In the genomic region with DNA sequence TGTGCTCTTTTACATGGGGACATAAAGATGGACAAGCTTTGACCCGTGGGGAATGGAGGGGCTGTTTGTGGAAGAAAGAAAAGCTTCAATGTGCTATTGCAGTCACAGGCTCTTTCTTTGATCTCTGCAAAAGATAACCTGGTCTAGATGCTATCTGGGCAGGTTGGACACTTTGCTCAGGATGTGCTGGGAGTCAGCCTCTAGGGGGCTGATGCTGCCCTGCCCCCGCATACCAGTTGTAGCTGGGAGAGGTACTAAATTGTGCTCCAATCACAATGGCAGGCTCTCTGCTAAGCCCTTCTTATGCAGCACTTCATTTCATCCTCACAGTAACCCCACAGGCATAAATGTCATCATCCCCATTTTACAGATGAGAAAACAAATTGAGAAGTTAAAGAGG, we compare ENCODE assay signal across 12 cellular contexts.
DNase-seq lines count a peak whose midpoint lies in the region; ATAC-seq, FAIRE-seq and TF ChIP-seq lines count a peak whose summit lies in the region.
"Had no signal": no experiment of that assay in that cellular context is flagged by ENCODE, and none has a peak within 500 bp of the region (broad histone marks: within the 10 kb centered on the region; RNA-seq: fewer than 3 reads in every experiment).

No MANE protein-coding gene starts in this region.

- H3K9me3 Mint-ChIP-seq in GM23338, result no peaks in the 10 kb centered on the region
- H3K9me3 Mint-ChIP-seq in WTC11, result no peaks in the 10 kb centered on the region
- H3K9me3 Mint-ChIP-seq: dendritic cell treated with granulocyte-macrophage colony-stimulating factor and Interleukin-4, amounts not matched to agents 40 ng/mL and 50 ng/mL, for 4 days had no signal

- H3K4me1 Mint-ChIP-seq in GM23338, result peaks cover 9% of the 10 kb centered on the region; the same call in 2 of the 3 replicates
- peaks cover 12% of the 10 kb centered on the region for H3K4me1 Mint-ChIP-seq in WTC11

- CTCF ChIA-PET in A549 (lab: Yijun Ruan, JAX), result interaction anchor here (0.6 to 9.5 kb wide), 17 partner anchors 8 to 496 kb away, joined by 3 to 161 read pairs (median 6); a partner anchor contains a TSS
- CTCF ChIA-PET in WTC11 (lab: Charles Lee), result interaction anchor here (0.6 to 5.8 kb wide), 27 partner anchors 8 to 284 kb away, joined by 3 to 79 read pairs (median 4); no protein-coding TSS in a partner anchor

- H3F3A ChIP-seq in GM23338 (replicated peaks; ENCODE audit: low read depth), result no peaks in the 10 kb centered on the region

- ATAC-seq in A549, result peak in 1 of 2 experiments; percentile 54; a peak in 3 of 6 replicates
- peak; percentile 69 for ATAC-seq in GM23338
- ATAC-seq in WTC11, result peak; percentile 55

- no peaks in the 10 kb centered on the region for H3K9me1 ChIP-seq in keratinocyte (ENCODE audit: control insufficient read depth, extremely low read depth, insufficient read depth, low read length)

- H3K4me3 Mint-ChIP-seq in GM23338 (no peak overlapping the region), WTC11 (no peak overlapping the region)
- H3K4me3 Mint-ChIP-seq: dendritic cell treated with granulocyte-macrophage colony-stimulating factor and Interleukin-4, amounts not matched to agents 40 ng/mL and 50 ng/mL, for 4 days had no signal

- H3K79me2 ChIP-seq in GM23338 (replicated peaks; ENCODE audit: insufficient read depth) (no peaks in the 10 kb centered on the region), keratinocyte (ENCODE audit: control insufficient read depth, insufficient read depth, low read length) (no peaks in the 10 kb centered on the region)

- TF ChIP-seq RAD21 in A549 (conservative IDR thresholded peaks at IDR 0.05 in 1 of 2, IDR thresholded peaks at IDR 0.05 in 1 of 2), result no peak

- no peak for TF ChIP-seq EP300 in A549 (IDR thresholded peaks at IDR 0.05)

- intact Hi-C loops in thyroid gland (cut with DNase I), result loop anchor here (5.0 kb wide), 2 partner anchors 76 to 104 kb away; no protein-coding TSS in a partner anchor

- FAIRE-seq in A549 (lab: Jason Lieb, UNC) (no peak), keratinocyte (lab: Jason Lieb, UNC) (no peak)

- H3K9ac ChIP-seq in keratinocyte (ENCODE audit: control insufficient read depth, extremely low read depth, insufficient read depth, low read length), result no peak overlapping the region

- TF ChIP-seq POLR2A in A549 (IDR thresholded peaks at IDR 0.05; ENCODE audit: low read length) (no peak), thyroid gland (IDR thresholded peaks at IDR 0.05) (no peak)

- DNase-seq in A549 (ENCODE audit: low read depth in 1 of 2, low spot score in 1 of 2), result no peak
- peak; percentile 42 for DNase-seq in GM23338 (ENCODE audit: low spot score)
- no peak for DNase-seq in WTC11 (ENCODE audit: low spot score)
- DNase-seq in keratinocyte (ENCODE audit: low read depth, low spot score), result no peak
- no peak for DNase-seq in DMS153 (lab: John Stamatoyannopoulos, UW)
- DNase-seq in activated CD4-positive, CD25-positive, alpha-beta regulatory T cell treated with anti-CD3 and anti-CD28 coated beads, Interleukin-2, amount 50 U/mL, for 72 hours, result no peak
- DNase-seq in thyroid gland, result no peak
- no peak for DNase-seq in NCI-H524 treated with DMSO at 0.1 percent for 48 hours (lab: John Stamatoyannopoulos, UW)
- DNase-seq: activated CD4-positive, alpha-beta T cell treated with anti-CD3 and anti-CD28 coated beads, Interleukin-2, amount 50 U/mL, for 48 hours had no signal

- H3K27me3 ChIP-seq in GM23338 (ENCODE audit: insufficient read depth) (no peaks in the 10 kb centered on the region; the same call in 1 of the 2 replicates), keratinocyte (ENCODE audit: control insufficient read depth, extremely low read depth, insufficient read depth, low read length) (no peaks in the 10 kb centered on the region), thyroid gland (no peaks in the 10 kb centered on the region)
- H3K27me3 ChIP-seq: esophagus muscularis mucosa, left lung had no signal

- H3K9me2 ChIP-seq in GM23338 (ENCODE audit: insufficient read depth), result no peaks in the 10 kb centered on the region

- TF ChIP-seq CTCF in A549 (IDR thresholded peaks at IDR 0.05) (no peak), GM23338 (conservative IDR thresholded peaks at IDR 0.05; ENCODE audit: low read depth in 2 of 2) (peak; percentile 36 to 41), WTC11 (IDR thresholded peaks at IDR 0.05) (no peak), keratinocyte (optimal IDR thresholded peaks at IDR 0.05 in 1 of 3, IDR thresholded peaks at IDR 0.05 in 1 of 3, conservative IDR thresholded peaks at IDR 0.05 in 1 of 3; ENCODE audit: extremely low read depth in 1 of 3, insufficient read depth in 2 of 3, low read length in 3 of 3) (peak in 2 of 3 experiments; percentile 16 to 26), thyroid gland (IDR thresholded peaks at IDR 0.05) (no peak)

- H3K4me1 ChIP-seq in A549 (no peaks in the 10 kb centered on the region), GM23338 (ENCODE audit: insufficient read depth) (0 out of 2 replicates have a peak, but pooled peaks cover 4% of the 10 kb centered on the region), keratinocyte (ENCODE audit: control insufficient read depth, extremely low read depth, insufficient read depth, low read length) (peaks cover 17% of the 10 kb centered on the region), thyroid gland (peaks cover 9 to 16% of the 10 kb centered on the region in 2 donors)

- H3K4me2 ChIP-seq in A549 (no peak overlapping the region), GM23338 (no peak overlapping the region), keratinocyte (ENCODE audit: control insufficient read depth, extremely low read depth, insufficient read depth, low read depth, low read length) (no peak overlapping the region)

- H2AFZ ChIP-seq in GM23338 (no peak overlapping the region), keratinocyte (ENCODE audit: control insufficient read depth, low read length) (no peak overlapping the region)

- no peaks in the 10 kb centered on the region for H3K36me3 Mint-ChIP-seq in GM23338 (ENCODE audit: low read depth)
- H3K36me3 Mint-ChIP-seq in WTC11, result no peaks in the 10 kb centered on the region

- dilution Hi-C loops in keratinocyte (cut with MboI; ENCODE audit: extremely low pct_ligation_motif_present, low sequenced_read_pairs), result no loop called here

- POLR2A ChIA-PET in A549 (lab: Yijun Ruan, JAX) (no interaction called here), WTC11 (lab: Charles Lee) (no interaction called here)

- H4K20me1 ChIP-seq in GM23338 (replicated peaks; ENCODE audit: insufficient read depth) (no peaks in the 10 kb centered on the region), keratinocyte (ENCODE audit: control insufficient read depth, extremely low read depth, insufficient read depth, low read length) (no peaks in the 10 kb centered on the region)

- peaks cover 8% of the 10 kb centered on the region for H3K27me3 Mint-ChIP-seq in GM23338 (ENCODE audit: insufficient read depth, low read depth, poor library complexity)
- peaks cover 6% of the 10 kb centered on the region for H3K27me3 Mint-ChIP-seq in WTC11 (ENCODE audit: low read depth)

- no peak overlapping the region for H3K27ac Mint-ChIP-seq in GM23338
- H3K27ac Mint-ChIP-seq in WTC11, result no peak overlapping the region
- H3K27ac Mint-ChIP-seq: dendritic cell treated with granulocyte-macrophage colony-stimulating factor and Interleukin-4, amounts not matched to agents 40 ng/mL and 50 ng/mL, for 4 days had no signal

- H3K36me3 ChIP-seq in GM23338 (ENCODE audit: insufficient read depth) (no peaks in the 10 kb centered on the region), keratinocyte (ENCODE audit: control insufficient read depth in 2 of 2, extremely low read depth in 1 of 2, insufficient read depth in 2 of 2, low read length in 2 of 2) (no peaks in the 10 kb centered on the region), thyroid gland (no peaks in the 10 kb centered on the region)
- H3K36me3 ChIP-seq: esophagus muscularis mucosa, left lung had no signal

- H3K4me3 ChIP-seq in A549 (no peak overlapping the region), GM23338 (no peak overlapping the region), keratinocyte (ENCODE audit: control insufficient read depth in 2 of 3, extremely low read depth in 1 of 3, insufficient read depth in 2 of 3, low read depth in 1 of 3, low read length in 3 of 3) (no peak overlapping the region), thyroid gland (replicated peaks in 1 of 3) (no peak overlapping the region)
- H3K4me3 ChIP-seq: esophagus muscularis mucosa, left lung had no signal

- WGBS in A549 (ENCODE audit: missing lambda C conversion rate), result 63% methylated on average over 2 of the region's 2 CpGs
- 54 to 67% methylated on average over 2 of the region's 2 CpGs for WGBS in thyroid gland, 2 donors

- H3K27ac ChIP-seq in A549 (no peak overlapping the region), GM23338 (ENCODE audit: low read depth) (no peak overlapping the region), keratinocyte (ENCODE audit: control insufficient read depth, insufficient read depth, low read length) (no peak overlapping the region), thyroid gland (no peak overlapping the region)

- H3K9me3 ChIP-seq in A549 (no peaks in the 10 kb centered on the region), keratinocyte (ENCODE audit: control insufficient read depth, low read depth, low read length) (no peaks in the 10 kb centered on the region), thyroid gland (no peaks in the 10 kb centered on the region)
- H3K9me3 ChIP-seq: esophagus muscularis mucosa, left lung had no signal

TF ChIP-seq in A549, 52 proteins besides CTCF, POLR2A, EP300 and RAD21:
- TF ChIP-seq NFE2L2 (conservative IDR thresholded peaks at IDR 0.05; ENCODE audit: low read length) (no peak), KDM1A (IDR thresholded peaks at IDR 0.05; ENCODE audit: low read depth) (0 out of 2 replicates have a peak, but pooled peaks have one; percentile 51)

TF ChIP-seq in GM23338, 12 proteins besides CTCF, POLR2A, EP300 and RAD21 (continues in another document):
- TF ChIP-seq, protein P1, sequence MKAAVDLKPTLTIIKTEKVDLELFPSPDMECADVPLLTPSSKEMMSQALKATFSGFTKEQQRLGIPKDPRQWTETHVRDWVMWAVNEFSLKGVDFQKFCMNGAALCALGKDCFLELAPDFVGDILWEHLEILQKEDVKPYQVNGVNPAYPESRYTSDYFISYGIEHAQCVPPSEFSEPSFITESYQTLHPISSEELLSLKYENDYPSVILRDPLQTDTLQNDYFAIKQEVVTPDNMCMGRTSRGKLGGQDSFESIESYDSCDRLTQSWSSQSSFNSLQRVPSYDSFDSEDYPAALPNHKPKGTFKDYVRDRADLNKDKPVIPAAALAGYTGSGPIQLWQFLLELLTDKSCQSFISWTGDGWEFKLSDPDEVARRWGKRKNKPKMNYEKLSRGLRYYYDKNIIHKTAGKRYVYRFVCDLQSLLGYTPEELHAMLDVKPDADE (IDR thresholded peaks at IDR 0.05), result no peak

TF ChIP-seq in WTC11, 78 proteins besides CTCF, POLR2A, EP300 and RAD21 (continues in another document):
- no peak for TF ChIP-seq GRHL2 (CRISPR knock-in tag; IDR thresholded peaks at IDR 0.05; ENCODE audit: insufficient replicate concordance, severe bottlenecking)

Comparison
In these comparisons a context has a peak if more than half of its experiments do, and no peak if none do; other contexts are left out.
1. CTCF ChIP-seq: peak in GM23338 (2 of 2) and keratinocyte (2 of 3); none in A549 (single experiment), WTC11 (single experiment) and thyroid gland (0 of 6).